1 cellular context compared by ENCODE assay signal in genomic region chr14:72699852-72700257, GRCh38.
TF ChIP-seq lines count a peak whose summit lies in the region.

No MANE protein-coding gene starts in this region.

TF ChIP-seq in GM23338, 12 proteins besides CTCF, POLR2A, EP300 and RAD21 (continued from another document):
- TF ChIP-seq REST (IDR thresholded peaks at IDR 0.05; ENCODE audit: unreplicated experiment) (no peak), EZH2 (IDR thresholded peaks at IDR 0.05; ENCODE audit: low read depth, unreplicated experiment) (no peak)
